8 cellular contexts compared by ENCODE assay signal in genomic region chr3:170690133-170690981, GRCh38.
DNase-seq lines count a peak whose midpoint lies in the region; FAIRE-seq and TF ChIP-seq lines count a peak whose summit lies in the region.

No MANE protein-coding gene starts in this region.

- H3K4me1 ChIP-seq in KMS-11 (ENCODE audit: low read depth, poor library complexity, severe bottlenecking) (no peaks in the 10 kb centered on the region), SK-N-SH (ENCODE audit: control insufficient read depth in 1 of 2, insufficient read depth in 2 of 2, low read depth in 1 of 2, low read length in 1 of 2) (peaks cover 3 to 19% of the 10 kb centered on the region in 2 experiments; a peak in 3 of 4 replicates), vagina (peaks cover 10% of the 10 kb centered on the region)

- CTCF ChIA-PET in SK-N-SH (lab: Yijun Ruan, JAX): interaction anchor here (0.7 to 5.4 kb wide), 32 partner anchors 9 to 278 kb away, joined by 3 to 75 read pairs (median 4); partner anchors contain the start of gene CLDN11

- TF ChIP-seq CTCF in KMS-11 (conservative IDR thresholded peaks at IDR 0.05; ENCODE audit: low read depth, low read length): peak; percentile 65
- peak; percentile 64 for TF ChIP-seq CTCF in SK-N-SH (IDR thresholded peaks at IDR 0.05)
- peak; percentile 77 for TF ChIP-seq CTCF in kidney epithelial cell (IDR thresholded peaks at IDR 0.05; ENCODE audit: insufficient read depth, low read length, poor library complexity, severe bottlenecking)
- peak in 1 of 3 experiments; percentile 36 for TF ChIP-seq CTCF in vagina (IDR thresholded peaks at IDR 0.05)

- H3K27me3 ChIP-seq in KMS-11 (ENCODE audit: insufficient read depth, low read depth) (no peaks in the 10 kb centered on the region), SK-N-SH (ENCODE audit: insufficient read depth) (no peaks in the 10 kb centered on the region), kidney epithelial cell (ENCODE audit: control insufficient read depth, insufficient read depth, low read length) (no peaks in the 10 kb centered on the region), vagina (no peaks in the 10 kb centered on the region)

- H3K9me3 ChIP-seq in SK-N-SH (no peaks in the 10 kb centered on the region), vagina (no peaks in the 10 kb centered on the region)

- TF ChIP-seq POLR2A in GM12892 (IDR thresholded peaks at IDR 0.05; ENCODE audit: low read depth, low read length): no peak
- no peak for TF ChIP-seq POLR2A in vagina (IDR thresholded peaks at IDR 0.05)

- H3K79me2 ChIP-seq in KMS-11 (ENCODE audit: insufficient read depth, low read depth) (no peaks in the 10 kb centered on the region), SK-N-SH (ENCODE audit: insufficient read depth) (no peaks in the 10 kb centered on the region)

- peak; percentile 90 for TF ChIP-seq RAD21 in SK-N-SH (IDR thresholded peaks at IDR 0.05; ENCODE audit: low read length)

- no peaks in the 10 kb centered on the region for H4K20me1 ChIP-seq in KMS-11 (ENCODE audit: insufficient read depth)
- H4K20me1 ChIP-seq in SK-N-SH (ENCODE audit: insufficient read depth): no peaks in the 10 kb centered on the region

- no peaks in the 10 kb centered on the region for H3K9me2 ChIP-seq in SK-N-SH

- peaks cover 20% of the 10 kb centered on the region for H3F3A ChIP-seq in SK-N-SH (replicated peaks; ENCODE audit: insufficient read depth)

- FAIRE-seq in GM12892 (lab: Jason Lieb, UNC): no peak

- no peak overlapping the region for H2AFZ ChIP-seq in KMS-11 (ENCODE audit: low read depth)
- H2AFZ ChIP-seq in SK-N-SH (ENCODE audit: low read depth): 0 out of 2 replicates have a peak overlapping the region, but pooled peaks have one; percentile 71

- intact Hi-C loops in vagina (cut with DNase I): no loop called here

- no peak for TF ChIP-seq EP300 in SK-N-SH (IDR thresholded peaks at IDR 0.05; ENCODE audit: borderline replicate concordance in 1 of 2, low read depth in 1 of 2, low read length in 1 of 2)

- 78% methylated on average over 14 of the region's 14 CpGs for WGBS in SK-N-SH (ENCODE audit: low lambda C conversion rate)

- H3K9ac ChIP-seq in KMS-11: no peak overlapping the region
- no peak overlapping the region for H3K9ac ChIP-seq in SK-N-SH

- H3K4me3 ChIP-seq in KMS-11 (IDR thresholded peaks at IDR 0.05; ENCODE audit: insufficient read depth, low read depth, low read length) (no peak overlapping the region), SK-N-SH (ENCODE audit: low read depth in 2 of 2, low read length in 1 of 2) (no peak overlapping the region; a peak in 1 of 4 replicates), kidney epithelial cell (ENCODE audit: low read depth, low read length) (no peak overlapping the region), vagina (no peak overlapping the region)

- H3K4me2 ChIP-seq in KMS-11: no peak overlapping the region
- no peak overlapping the region for H3K4me2 ChIP-seq in SK-N-SH

- POLR2A ChIA-PET in SK-N-SH (lab: Yijun Ruan, JAX): no interaction called here

- in situ Hi-C loops in ACHN (cut with HindIII; ENCODE audit: low pct_ligation_motif_present, low pct_unique_long_range_greater_than_20kb, low sequenced_read_pairs): no loop called here

- no peaks in the 10 kb centered on the region for H3K36me3 ChIP-seq in KMS-11 (ENCODE audit: insufficient read depth)
- no peaks in the 10 kb centered on the region for H3K36me3 ChIP-seq in SK-N-SH (replicated peaks in 1 of 2; ENCODE audit: control insufficient read depth in 1 of 2, insufficient read depth in 2 of 2, low read length in 1 of 2)
- no peaks in the 10 kb centered on the region for H3K36me3 ChIP-seq in kidney epithelial cell (ENCODE audit: control insufficient read depth, insufficient read depth, low read length)
- H3K36me3 ChIP-seq in vagina: no peaks in the 10 kb centered on the region

- no peak overlapping the region for H3K27ac ChIP-seq in KMS-11
- peak overlapping the region; percentile 48 to 78 for H3K27ac ChIP-seq in SK-N-SH (ENCODE audit: low read depth in 2 of 2, low read length in 1 of 2)
- H3K27ac ChIP-seq in vagina: no peak overlapping the region

- DNase-seq in ACHN (peak; percentile 68), GM12892 (ENCODE audit: insufficient read length) (peak; percentile 29), SK-N-SH (peak; percentile 72), astrocyte of the hippocampus (ENCODE audit: low read depth, low spot score) (peak; percentile 73), kidney epithelial cell (ENCODE audit: low read depth) (no peak), vagina (ENCODE audit: extremely low spot score in 2 of 2) (no peak)
- peak; percentile 37 for DNase-seq in stimulated activated CD4-positive, alpha-beta T cell treated with anti-CD3 and anti-CD28 coated beads, Interleukin-4, amount 100 ng/mL, for 48 hours (ENCODE audit: low read depth in 2 of 2)

TF ChIP-seq in SK-N-SH, 30 proteins besides CTCF, POLR2A, EP300 and RAD21:
- TF ChIP-seq RXRA (IDR thresholded peaks at IDR 0.05; ENCODE audit: borderline replicate concordance, low read depth) (no peak), SMC3 (IDR thresholded peaks at IDR 0.05; ENCODE audit: low read depth, low read length) (peak; percentile 89), FOSL2 (IDR thresholded peaks at IDR 0.05; ENCODE audit: borderline replicate concordance, low read depth) (no peak), CHD2 (IDR thresholded peaks at IDR 0.05; ENCODE audit: low read length, partially characterized antibody) (no peak), NRF1 (IDR thresholded peaks at IDR 0.05; ENCODE audit: low read depth, low read length) (no peak)
- TF ChIP-seq, protein P1, sequence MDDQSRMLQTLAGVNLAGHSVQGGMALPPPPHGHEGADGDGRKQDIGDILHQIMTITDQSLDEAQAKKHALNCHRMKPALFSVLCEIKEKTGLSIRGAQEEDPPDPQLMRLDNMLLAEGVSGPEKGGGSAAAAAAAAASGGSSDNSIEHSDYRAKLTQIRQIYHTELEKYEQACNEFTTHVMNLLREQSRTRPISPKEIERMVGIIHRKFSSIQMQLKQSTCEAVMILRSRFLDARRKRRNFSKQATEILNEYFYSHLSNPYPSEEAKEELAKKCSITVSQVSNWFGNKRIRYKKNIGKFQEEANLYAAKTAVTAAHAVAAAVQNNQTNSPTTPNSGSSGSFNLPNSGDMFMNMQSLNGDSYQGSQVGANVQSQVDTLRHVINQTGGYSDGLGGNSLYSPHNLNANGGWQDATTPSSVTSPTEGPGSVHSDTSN (IDR thresholded peaks at IDR 0.05): no peak
TF ChIP-seq in SK-N-SH: peak in this region for 1.

Comparison
In these comparisons a context has a peak if more than half of its experiments do, and no peak if none do; other contexts are left out.
1. DNase-seq: peak in ACHN (single experiment), GM12892 (single experiment), SK-N-SH (single experiment), astrocyte of the hippocampus (single experiment) and stimulated activated CD4-positive, alpha-beta T cell treated with anti-CD3 and anti-CD28 coated beads, Interleukin-4, amount 100 ng/mL, for 48 hours (2 of 2); none in kidney epithelial cell (single experiment) and vagina (0 of 2).
2. H3K27ac ChIP-seq: peak in SK-N-SH (2 of 2); none in KMS-11 (single experiment) and vagina (single experiment).